8 cellular contexts compared by ENCODE assay signal in genomic region chr11:19441752-19442553, GRCh38.
A peak's percentile ranks its signal among the peaks of the same experiment; 100 is the strongest.
DNase-seq lines count a peak whose midpoint lies in the region; ATAC-seq and TF ChIP-seq lines count a peak whose summit lies in the region.

No MANE protein-coding gene starts in this region.

- H3K9me3 Mint-ChIP-seq in activated CD4-positive, alpha-beta T cell treated with anti-CD3 and anti-CD28 coated beads, Interleukin-2, amount 10 ng/mL, durations not matched to agents 7 days and 5 days, result no peaks in the 10 kb centered on the region

- POLR2A ChIA-PET in activated CD4-positive, alpha-beta T cell treated with anti-CD3 and anti-CD28 coated beads, Interleukin-2, amount 10 ng/mL, durations not matched to agents 7 days and 5 days (lab: Charles Lee), result no interaction called here

- H3K4me1 ChIP-seq in cardiac muscle cell (ENCODE audit: low read depth), result peaks cover 11% of the 10 kb centered on the region

- ATAC-seq in GM21367 (IDR thresholded peaks at IDR 0.05; ENCODE audit: unreplicated experiment) (peak; percentile 94), HG03520 (IDR thresholded peaks at IDR 0.05; ENCODE audit: unreplicated experiment) (peak; percentile 97)

- no peak overlapping the region for H3K27ac Mint-ChIP-seq in activated CD4-positive, alpha-beta T cell treated with anti-CD3 and anti-CD28 coated beads, Interleukin-2, amount 10 ng/mL, durations not matched to agents 7 days and 5 days

- no peaks in the 10 kb centered on the region for H3K27me3 ChIP-seq in cardiac muscle cell

- no peak overlapping the region for H3K4me3 Mint-ChIP-seq in activated CD4-positive, alpha-beta T cell treated with anti-CD3 and anti-CD28 coated beads, Interleukin-2, amount 10 ng/mL, durations not matched to agents 7 days and 5 days

- H3K4me1 Mint-ChIP-seq in activated CD4-positive, alpha-beta T cell treated with anti-CD3 and anti-CD28 coated beads, Interleukin-2, amount 10 ng/mL, durations not matched to agents 7 days and 5 days, result peaks cover 4% of the 10 kb centered on the region

- no peaks in the 10 kb centered on the region for H3K36me3 Mint-ChIP-seq in activated CD4-positive, alpha-beta T cell treated with anti-CD3 and anti-CD28 coated beads, Interleukin-2, amount 10 ng/mL, durations not matched to agents 7 days and 5 days (ENCODE audit: low read depth)

- TF ChIP-seq CTCF in cardiac muscle cell (IDR thresholded peaks at IDR 0.05; ENCODE audit: low read depth, low read length), result no peak

- H3K9me3 ChIP-seq in cardiac muscle cell (ENCODE audit: low read depth), result no peaks in the 10 kb centered on the region

- H3K36me3 ChIP-seq in cardiac muscle cell, result no peaks in the 10 kb centered on the region

- CTCF ChIA-PET in activated CD4-positive, alpha-beta T cell treated with anti-CD3 and anti-CD28 coated beads, Interleukin-2, amount 10 ng/mL, durations not matched to agents 7 days and 5 days (lab: Charles Lee), result interaction anchor here (1.3 kb wide), 1 partner anchor 11 kb away, joined by 4 read pairs; no protein-coding TSS in a partner anchor

- peaks cover 16% of the 10 kb centered on the region for H3K27me3 Mint-ChIP-seq in activated CD4-positive, alpha-beta T cell treated with anti-CD3 and anti-CD28 coated beads, Interleukin-2, amount 10 ng/mL, durations not matched to agents 7 days and 5 days

- no peak overlapping the region for H3K4me3 ChIP-seq in cardiac muscle cell

- DNase-seq in ELR (ENCODE audit: low read depth), result peak; percentile 94
- DNase-seq in activated CD4-positive, alpha-beta T cell treated with anti-CD3 and anti-CD28 coated beads, Interleukin-2, amount 10 ng/mL, durations not matched to agents 7 days and 5 days, result peak; percentile 12
- DNase-seq in cardiac muscle cell (ENCODE audit: low read depth in 1 of 2, low spot score in 1 of 2), result peak; percentile 42 to 97
- peak; percentile 61 to 69 for DNase-seq in stimulated activated CD8-positive, alpha-beta memory T cell treated with anti-CD3 and anti-CD28 coated beads, Interleukin-15, amount 100 ng/mL, for 48 hours (ENCODE audit: low read depth in 2 of 2)
- DNase-seq in GDM1 (lab: John Stamatoyannopoulos, UW), result no peak
- no peak for DNase-seq in NCI-H1105 (lab: John Stamatoyannopoulos, UW)

- H3K27ac ChIP-seq in cardiac muscle cell, result peak overlapping the region; percentile 63

Comparison
In these comparisons a context has a peak if more than half of its experiments do, and no peak if none do; other contexts are left out.
1. DNase-seq: peak in ELR (single experiment), activated CD4-positive, alpha-beta T cell treated with anti-CD3 and anti-CD28 coated beads, Interleukin-2, amount 10 ng/mL, durations not matched to agents 7 days and 5 days (single experiment), cardiac muscle cell (2 of 2) and stimulated activated CD8-positive, alpha-beta memory T cell treated with anti-CD3 and anti-CD28 coated beads, Interleukin-15, amount 100 ng/mL, for 48 hours (2 of 2); none in GDM1 (single experiment) and NCI-H1105 (single experiment).